In the genomic region with DNA sequence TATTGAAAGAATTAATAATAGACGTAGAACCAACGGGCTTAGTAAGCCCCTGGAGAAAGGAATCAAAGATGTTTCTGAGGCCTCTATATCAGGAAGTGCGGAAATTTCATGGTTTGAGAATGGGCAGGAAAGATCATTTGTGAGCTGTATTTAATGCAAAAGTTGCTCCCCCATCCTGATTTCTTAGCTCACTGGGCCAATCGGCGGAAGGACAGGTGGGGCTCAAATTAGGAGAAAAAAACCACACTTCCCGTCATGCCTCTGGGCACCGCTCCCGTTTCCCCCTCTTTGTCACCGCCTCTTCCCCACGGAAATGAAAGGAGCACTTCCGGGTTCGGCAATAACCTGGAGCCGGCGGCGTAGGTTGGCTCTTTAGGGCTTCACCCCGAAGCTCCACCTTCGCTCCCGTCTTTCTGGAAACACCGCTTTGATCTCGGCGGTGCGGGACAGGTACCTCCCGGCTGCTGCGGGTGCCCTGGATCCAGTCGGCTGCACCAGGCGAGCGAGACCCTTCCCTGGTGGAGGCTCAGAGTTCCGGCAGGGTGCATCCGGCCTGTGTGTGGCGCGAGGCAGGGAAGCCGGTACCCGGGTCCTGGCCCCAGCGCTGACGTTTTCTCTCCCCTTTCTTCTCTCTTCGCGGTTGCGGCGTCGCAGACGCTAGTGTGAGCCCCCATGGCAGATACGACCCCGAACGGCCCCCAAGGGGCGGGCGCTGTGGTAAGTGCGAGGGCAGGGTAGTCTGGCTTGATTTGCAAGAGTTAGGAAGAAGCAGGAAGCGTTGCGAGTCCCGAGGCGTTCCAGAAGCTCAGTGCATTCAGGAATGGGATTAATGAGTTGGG, we compare ENCODE assay signal across 8 cellular contexts. TPM values are rescaled to one million over a fixed set of nuclear protein-coding genes. Genes with fewer than 3 reads are reported as not detected.
DNase-seq lines count a peak whose midpoint lies in the region; ATAC-seq and TF ChIP-seq lines count a peak whose summit lies in the region.

A gene with protein sequence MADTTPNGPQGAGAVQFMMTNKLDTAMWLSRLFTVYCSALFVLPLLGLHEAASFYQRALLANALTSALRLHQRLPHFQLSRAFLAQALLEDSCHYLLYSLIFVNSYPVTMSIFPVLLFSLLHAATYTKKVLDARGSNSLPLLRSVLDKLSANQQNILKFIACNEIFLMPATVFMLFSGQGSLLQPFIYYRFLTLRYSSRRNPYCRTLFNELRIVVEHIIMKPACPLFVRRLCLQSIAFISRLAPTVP (plus strand): TSS at position 617 of the 839 bp plus-strand sequence. CDS start 56 bp downstream, at position 673.

- POLR2A ChIA-PET in Caco-2 (lab: Charles Lee), result interaction anchor here (0.5 to 0.6 kb wide), 2 partner anchors 16 to 694 kb away, joined by 3 to 5 read pairs; no protein-coding TSS in a partner anchor

- CTCF ChIA-PET in Caco-2 (lab: Charles Lee), result interaction anchor here (0.6 kb wide), 1 partner anchor 721 kb away, joined by 7 read pairs; a partner anchor contains a TSS
- CTCF ChIA-PET in activated CD8-positive, alpha-beta memory T cell treated with anti-CD3 and anti-CD28 coated beads, Interleukin-2, amount 10 ng/mL, durations not matched to agents 7 days and 5 days (lab: Charles Lee), result interaction anchor here (0.8 to 1.4 kb wide), 2 partner anchors 22 to 55 kb away, joined by 3 to 4 read pairs; a partner anchor contains a TSS

- peak within 1 kb of the TSS; percentile 96 for H3K27ac Mint-ChIP-seq in Caco-2 (ENCODE audit: unreplicated experiment)
- peak within 1 kb of the TSS; percentile 85 for H3K27ac Mint-ChIP-seq in activated CD8-positive, alpha-beta memory T cell treated with anti-CD3 and anti-CD28 coated beads, Interleukin-2, amount 10 ng/mL, durations not matched to agents 7 days and 5 days
- peak within 1 kb of the TSS; percentile 97 for H3K27ac Mint-ChIP-seq in endodermal cell

- no peaks in the 10 kb centered on the region for H3K27me3 Mint-ChIP-seq in Caco-2 (ENCODE audit: insufficient read depth, unreplicated experiment)
- no peaks in the 10 kb centered on the region for H3K27me3 Mint-ChIP-seq in activated CD8-positive, alpha-beta memory T cell treated with anti-CD3 and anti-CD28 coated beads, Interleukin-2, amount 10 ng/mL, durations not matched to agents 7 days and 5 days
- H3K27me3 Mint-ChIP-seq in endodermal cell (ENCODE audit: insufficient read depth), result peaks cover 15% of the 10 kb centered on the region

- no TSS peak for BruUV-seq in Caco-2 (replicated peaks; lab: Mats Ljungman, UMichigan)

- H3K4me3 ChIP-seq in Caco-2 (ENCODE audit: low read depth, low read length) (peak within 1 kb of the TSS; percentile 96), NT2/D1 (ENCODE audit: insufficient read length, low read depth) (peak within 1 kb of the TSS; percentile 92), endodermal cell (ENCODE audit: low read length) (peak within 1 kb of the TSS; percentile 95)

- intact Hi-C loops in Caco-2 (cut with micrococcal nuclease; ENCODE audit: unreplicated experiment), result no loop called here

- DNase-seq in Caco-2 (peak; percentile 89 to 93), HUDEP-2 (lab: John Stamatoyannopoulos, UW; ENCODE audit: unreplicated experiment in 76 of 76) (peak in 75 of 76 experiments; percentile 24 to 87 (median 72)), NT2/D1 (ENCODE audit: low read depth, low spot score) (peak; percentile 70), endodermal cell (peak; percentile 95), mesenteric fat pad (ENCODE audit: low spot score) (peak; percentile 94)
- peak; percentile 86 for DNase-seq in activated CD8-positive, alpha-beta memory T cell treated with anti-CD3 and anti-CD28 coated beads, Interleukin-2, amount 10 ng/mL, durations not matched to agents 7 days and 5 days
- DNase-seq in stimulated activated CD8-positive, alpha-beta memory T cell treated with anti-CD3 and anti-CD28 coated beads, Interleukin-15, amount 100 ng/mL, for 24 hours (ENCODE audit: low read depth), result peak; percentile 31

- peaks cover 20% of the 10 kb centered on the region for H3K4me1 Mint-ChIP-seq in Caco-2 (ENCODE audit: low read depth, unreplicated experiment)
- peaks cover 54% of the 10 kb centered on the region for H3K4me1 Mint-ChIP-seq in activated CD8-positive, alpha-beta memory T cell treated with anti-CD3 and anti-CD28 coated beads, Interleukin-2, amount 10 ng/mL, durations not matched to agents 7 days and 5 days
- peaks cover 20% of the 10 kb centered on the region for H3K4me1 Mint-ChIP-seq in endodermal cell

- H3K36me3 ChIP-seq in Caco-2 (ENCODE audit: control insufficient read depth, insufficient read depth, low read length) (no peaks in the 10 kb centered on the region), NT2/D1 (ENCODE audit: insufficient read depth, insufficient read length, low read length) (peaks cover 27% of the 10 kb centered on the region), endodermal cell (ENCODE audit: control insufficient read depth, insufficient read depth, low read length) (peaks cover 18% of the 10 kb centered on the region)

- peak within 1 kb of the TSS; percentile 99 for H3K4me3 Mint-ChIP-seq in Caco-2 (ENCODE audit: unreplicated experiment)
- peak within 1 kb of the TSS; percentile 90 for H3K4me3 Mint-ChIP-seq in activated CD8-positive, alpha-beta memory T cell treated with anti-CD3 and anti-CD28 coated beads, Interleukin-2, amount 10 ng/mL, durations not matched to agents 7 days and 5 days
- peak within 1 kb of the TSS; percentile 97 for H3K4me3 Mint-ChIP-seq in endodermal cell

- H3K27me3 ChIP-seq in Caco-2 (replicated peaks; ENCODE audit: control insufficient read depth, insufficient read depth, low read length), result no peaks in the 10 kb centered on the region
- no peaks in the 10 kb centered on the region for H3K27me3 ChIP-seq in NT2/D1 (ENCODE audit: insufficient read depth, insufficient read length)
- H3K27me3 ChIP-seq in endodermal cell (ENCODE audit: control insufficient read depth, insufficient read depth, low read length, poor library complexity, severe bottlenecking), result peaks cover 10% of the 10 kb centered on the region

- H3K9me3 ChIP-seq in Caco-2 (no peaks in the 10 kb centered on the region), NT2/D1 (ENCODE audit: insufficient read depth, low read length) (no peaks in the 10 kb centered on the region), endodermal cell (ENCODE audit: control insufficient read depth, low read length) (no peaks in the 10 kb centered on the region)

- H3K4me1 ChIP-seq in Caco-2 (peaks cover 11% of the 10 kb centered on the region), NT2/D1 (ENCODE audit: insufficient read depth, insufficient read length) (no peaks in the 10 kb centered on the region), endodermal cell (ENCODE audit: control insufficient read depth, insufficient read depth, low read length) (no peaks in the 10 kb centered on the region)

- no peaks in the 10 kb centered on the region for H3K9me3 Mint-ChIP-seq in Caco-2 (ENCODE audit: unreplicated experiment)
- peaks cover 4% of the 10 kb centered on the region for H3K9me3 Mint-ChIP-seq in activated CD8-positive, alpha-beta memory T cell treated with anti-CD3 and anti-CD28 coated beads, Interleukin-2, amount 10 ng/mL, durations not matched to agents 7 days and 5 days (ENCODE audit: low read depth)
- no peaks in the 10 kb centered on the region for H3K9me3 Mint-ChIP-seq in endodermal cell

- 5 to 14% methylated on average over 14 to 51 of the region's 51 CpGs for WGBS in endodermal cell (ENCODE audit: insufficient coverage in 1 of 2, insufficient read length in 1 of 2), 2 experiments

- H3K9ac ChIP-seq in NT2/D1 (ENCODE audit: insufficient read length, low read depth), result peak within 1 kb of the TSS; percentile 95
- H3K9ac ChIP-seq in endodermal cell (ENCODE audit: extremely low read depth, low read length, poor library complexity, severe bottlenecking), result peak within 1 kb of the TSS; percentile 73

- H3K27ac ChIP-seq in endodermal cell (ENCODE audit: low read depth, low read length), result peak within 1 kb of the TSS; percentile 73

- ATAC-seq in GM21381 (IDR thresholded peaks at IDR 0.05; ENCODE audit: unreplicated experiment), result peak; percentile 89
- ATAC-seq in activated CD8-positive, alpha-beta memory T cell treated with anti-CD3 and anti-CD28 coated beads, Interleukin-2, amount 10 ng/mL, durations not matched to agents 7 days and 5 days, result peak; percentile 85

- no peak for TF ChIP-seq CTCF in Caco-2 (IDR thresholded peaks at IDR 0.05; ENCODE audit: insufficient read depth in 1 of 2, low read depth in 1 of 2, low read length in 1 of 2, severe bottlenecking in 1 of 2, unreplicated experiment in 1 of 2)
- TF ChIP-seq CTCF in endodermal cell (conservative IDR thresholded peaks at IDR 0.05), result peak; percentile 49

- H3K36me3 Mint-ChIP-seq in Caco-2 (ENCODE audit: insufficient read depth, unreplicated experiment) (peaks cover 41% of the 10 kb centered on the region), endodermal cell (ENCODE audit: low read depth) (peaks cover 27% of the 10 kb centered on the region)
- peaks cover 29% of the 10 kb centered on the region for H3K36me3 Mint-ChIP-seq in activated CD8-positive, alpha-beta memory T cell treated with anti-CD3 and anti-CD28 coated beads, Interleukin-2, amount 10 ng/mL, durations not matched to agents 7 days and 5 days

RNA-seq across cellular contexts. Expression of the gene that starts here (rescaled TPM):
- 66.2 and 78.0 TPM in 2 replicates for total RNA-seq in Caco-2 (2022)
- 10 to 100 TPM; 50.1 to 68.3 TPM for total RNA-seq in activated CD8-positive, alpha-beta memory T cell treated with anti-CD3 and anti-CD28 coated beads, Interleukin-2, amount 10 ng/mL, durations not matched to agents 7 days and 5 days
- 10 to 100 TPM; 80.0 to 84.1 TPM for total RNA-seq in endodermal cell
- 46.6 TPM for polyA plus RNA-seq in endodermal cell (2013, experiment 1 of 2)
- 46.2 TPM for polyA plus RNA-seq in endodermal cell (2013, experiment 2 of 2)
- 49.7 TPM for total RNA-seq in mesenteric fat pad

Comparison
In these comparisons a context has a peak if more than half of its experiments do, and no peak if none do; other contexts are left out.
1. Peak in every context shown above with its lines: DNase-seq, ATAC-seq, H3K4me3 ChIP-seq and H3K27ac ChIP-seq.
2. DNase-seq: peak in every context shown above with its lines; median percentile 95 in endodermal cell; 94 in mesenteric fat pad; 91 in Caco-2; 86 in activated CD8-positive, alpha-beta memory T cell treated with anti-CD3 and anti-CD28 coated beads, Interleukin-2, amount 10 ng/mL, durations not matched to agents 7 days and 5 days; 72 in HUDEP-2; 70 in NT2/D1; 31 in stimulated activated CD8-positive, alpha-beta memory T cell treated with anti-CD3 and anti-CD28 coated beads, Interleukin-15, amount 100 ng/mL, for 24 hours.